8 cellular contexts compared by ENCODE assay signal in genomic region chr10:1050555-1050954, GRCh38. TPM values are rescaled to one million over a fixed set of nuclear protein-coding genes. Genes with fewer than 3 reads are reported as not detected.
DNase-seq lines count a peak whose midpoint lies in the region; TF ChIP-seq lines count a peak whose summit lies in the region.

No MANE protein-coding gene starts in this region.

- WGBS in trophoblast cell (ENCODE audit: extremely low coverage, insufficient coverage, insufficient read length) = no CpG with 5 or more reads among the region's 4 CpGs

- no peak overlapping the region for H2BK5ac ChIP-seq in trophoblast cell (ENCODE audit: low read depth, low read length, poor library complexity)

- H2BK120ac ChIP-seq in trophoblast cell (ENCODE audit: insufficient read depth, low read length, poor library complexity) = no peak overlapping the region

- H3K27me3 ChIP-seq in colonic mucosa (no peaks in the 10 kb centered on the region), trophoblast cell (ENCODE audit: insufficient read depth, low read length) (no peaks in the 10 kb centered on the region)

- no peaks in the 10 kb centered on the region for H3K36me3 ChIP-seq in colonic mucosa
- peaks cover 4 to 10% of the 10 kb centered on the region in 2 experiments for H3K36me3 ChIP-seq in trophoblast cell (ENCODE audit: control insufficient read depth in 1 of 2, insufficient read depth in 2 of 2, low read length in 2 of 2)

- no peak overlapping the region for H2BK12ac ChIP-seq in trophoblast cell (ENCODE audit: low read length)

- no peak overlapping the region for H3K9ac ChIP-seq in colonic mucosa (ENCODE audit: low read depth in 2 of 2, low read length in 2 of 2)
- peak overlapping the region; percentile 50 for H3K9ac ChIP-seq in trophoblast cell (ENCODE audit: low read length)

- no peak overlapping the region for H4K8ac ChIP-seq in trophoblast cell (ENCODE audit: low read depth, low read length)

- H2AK5ac ChIP-seq in trophoblast cell (ENCODE audit: low read length) = no peak overlapping the region

- no peak overlapping the region for H4K91ac ChIP-seq in trophoblast cell (ENCODE audit: low read depth, low read length)

- CTCF ChIA-PET in RWPE1 (lab: Yijun Ruan, JAX) = interaction anchor here (0.7 to 0.9 kb wide), 2 partner anchors 10 to 51 kb away, joined by 3 to 6 read pairs; no protein-coding TSS in a partner anchor

- TF ChIP-seq CTCF in RWPE1 (conservative IDR thresholded peaks at IDR 0.05; ENCODE audit: low read depth) = no peak
- TF ChIP-seq CTCF in colonic mucosa (IDR thresholded peaks at IDR 0.05) = no peak

- H3K27ac ChIP-seq in RWPE1 (peak overlapping the region; percentile 73), colonic mucosa (peak overlapping the region; percentile 99), trophoblast cell (ENCODE audit: low read depth, low read length) (no peak overlapping the region)

- peak overlapping the region; percentile 71 for H3K4me2 ChIP-seq in trophoblast cell (ENCODE audit: low read length)

- no peak overlapping the region for H2AFZ ChIP-seq in trophoblast cell (ENCODE audit: insufficient read depth, low read length, poor library complexity)

- H3K9me3 ChIP-seq in colonic mucosa (no peaks in the 10 kb centered on the region), trophoblast cell (ENCODE audit: insufficient read depth, low read depth, low read length) (no peaks in the 10 kb centered on the region)

- peak overlapping the region; percentile 11 for H3K4ac ChIP-seq in trophoblast cell (ENCODE audit: low read depth, low read length)

- H3K4me1 ChIP-seq in colonic mucosa (peaks cover 9% of the 10 kb centered on the region), trophoblast cell (ENCODE audit: control insufficient read depth in 1 of 2, insufficient read depth in 2 of 2, low read length in 2 of 2) (peaks cover 7 to 15% of the 10 kb centered on the region in 2 experiments)

- H3K18ac ChIP-seq in trophoblast cell (ENCODE audit: low read length) = no peak overlapping the region

- peaks cover 17% of the 10 kb centered on the region for H3K79me1 ChIP-seq in trophoblast cell (ENCODE audit: low read length)

- DNase-seq in SHP77 (lab: John Stamatoyannopoulos, UW) = peak; percentile 21 to 26
- DNase-seq in SHP77 treated with DMSO at 0.1 percent for 48 hours (lab: John Stamatoyannopoulos, UW) = no peak
- DNase-seq in RWPE1 (ENCODE audit: low spot score) = peak; percentile 47
- DNase-seq in colonic mucosa = peak; percentile 70
- peak; percentile 32 to 51 for DNase-seq in trophoblast cell
- no peak for DNase-seq in KG1 (lab: John Stamatoyannopoulos, UW)
- no peak for DNase-seq in anterior cingulate cortex (lab: John Stamatoyannopoulos, UW)
- no peak for DNase-seq in NK-92 (lab: John Stamatoyannopoulos, UW; ENCODE audit: unreplicated experiment)

- no peak overlapping the region for H4K12ac ChIP-seq in trophoblast cell (ENCODE audit: low read depth, low read length)

- H3K14ac ChIP-seq in trophoblast cell (ENCODE audit: low read length) = no peak overlapping the region

- H3K4me3 ChIP-seq in colonic mucosa (peak overlapping the region; percentile 88), trophoblast cell (ENCODE audit: low read depth, low read length) (peak overlapping the region; percentile 63)

- H3K79me2 ChIP-seq in trophoblast cell (ENCODE audit: control insufficient read depth, insufficient read depth, low read length, poor library complexity) = peaks cover 19% of the 10 kb centered on the region

- peak overlapping the region; percentile 54 for H3K23ac ChIP-seq in trophoblast cell (ENCODE audit: low read length)

- POLR2A ChIA-PET in RWPE1 (lab: Yijun Ruan, JAX; ENCODE audit: low non-redundant PET) = no interaction called here

- intact Hi-C loops in colonic mucosa (cut with DNase I) = loop anchor here (10.0 kb wide), 1 partner anchor 116 kb away; the partner anchor contains the start of gene LARP4B

RNA-seq across cellular contexts. Expression of gene IDI1, which starts 1.6 kb away (rescaled TPM):
- total RNA-seq in colonic mucosa = 100 to 1,000 TPM in 1 of 2 donors, 10 to 100 TPM in 1; 41.3 to 142 TPM
- 144 and 145 TPM in 2 replicates for polyA plus RNA-seq in trophoblast cell (2013)

RNA-seq across cellular contexts. Expression of gene WDR37, which starts 5.6 kb away (rescaled TPM):
- 10 to 100 TPM; 18.6 to 18.7 TPM for total RNA-seq in colonic mucosa
- 11.1 and 11.3 TPM in 2 replicates for polyA plus RNA-seq in trophoblast cell (2013)

RNA-seq across cellular contexts. Expression of gene IDI2, which starts 24.9 kb away (rescaled TPM):
- not detected for total RNA-seq in colonic mucosa
- not detected in 2 replicates for polyA plus RNA-seq in trophoblast cell (2013)

Comparison
In these comparisons a context has a peak if more than half of its experiments do, and no peak if none do; other contexts are left out.
1. DNase-seq: peak in SHP77 (2 of 2), RWPE1 (single experiment), colonic mucosa (single experiment) and trophoblast cell (2 of 2); none in SHP77 treated with DMSO at 0.1 percent for 48 hours (single experiment), KG1 (single experiment), anterior cingulate cortex (0 of 58) and NK-92 (single experiment).